9 cellular contexts compared by ENCODE assay signal in the genomic region with DNA sequence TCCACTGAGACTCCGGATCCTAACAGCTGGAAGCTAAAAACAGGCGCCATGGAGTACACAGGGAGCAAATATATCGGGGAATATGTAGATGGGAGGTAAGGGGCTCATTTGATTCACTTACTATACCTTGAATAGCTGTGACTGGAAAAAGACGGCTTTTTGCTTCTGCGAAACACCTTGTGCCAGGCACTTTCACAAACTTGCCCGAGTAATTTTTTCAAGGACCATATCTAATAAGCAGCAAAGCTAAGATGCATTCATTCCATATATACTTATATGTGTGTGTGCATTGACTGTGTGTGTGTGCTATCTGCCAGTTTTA. TPM values are rescaled to one million over a fixed set of nuclear protein-coding genes. Genes with fewer than 3 reads are reported as not detected.
DNase-seq lines count a peak whose midpoint lies in the region; ATAC-seq, FAIRE-seq and TF ChIP-seq lines count a peak whose summit lies in the region.
"Had no signal": no experiment of that assay in that cellular context is flagged by ENCODE, and none has a peak within 500 bp of the region (broad histone marks: within the 10 kb centered on the region; RNA-seq: fewer than 3 reads in every experiment).

No MANE protein-coding gene starts in this region.

- no peaks in the 10 kb centered on the region for H3K36me3 ChIP-seq in HUES48 (ENCODE audit: control insufficient read depth, insufficient read depth, low read length)
- no peaks in the 10 kb centered on the region for H3K36me3 ChIP-seq in bronchial epithelial cell (ENCODE audit: control insufficient read depth, insufficient read depth, low read length)

- H3K27ac ChIP-seq in HUES48 (ENCODE audit: low read depth, low read length): no peak overlapping the region

- peaks cover 30 to 38% (median 34%) of the 10 kb centered on the region in 3 donors for H3K4me1 Mint-ChIP-seq in naive B cell

- no peak for FAIRE-seq in bronchial epithelial cell (lab: Jason Lieb, UNC)

- no peak overlapping the region for H3K9ac ChIP-seq in HUES48 (ENCODE audit: low read depth, low read length)

- no peaks in the 10 kb centered on the region for H3K27me3 ChIP-seq in HUES48 (ENCODE audit: control insufficient read depth, insufficient read depth, low read length)
- H3K27me3 ChIP-seq in bronchial epithelial cell (ENCODE audit: control insufficient read depth, insufficient read depth, low read length): no peaks in the 10 kb centered on the region

- peaks cover 20 to 39% (median 36%) of the 10 kb centered on the region in 3 donors for H3K27me3 Mint-ChIP-seq in naive B cell

- TF ChIP-seq CTCF in AG04449 (IDR thresholded peaks at IDR 0.05; ENCODE audit: insufficient read depth, low read length, missing control alignments) (no peak), bronchial epithelial cell (IDR thresholded peaks at IDR 0.05; ENCODE audit: insufficient read depth, low read length, severe bottlenecking) (no peak)

- CTCF ChIA-PET in AG04449 (lab: Yijun Ruan, JAX): interaction anchor here (0.9 to 7.6 kb wide), 5 partner anchors 11 to 190 kb away, joined by 3 to 66 read pairs (median 6); no protein-coding TSS in a partner anchor

- H3K36me3 Mint-ChIP-seq in naive B cell: no peaks in the 10 kb centered on the region

- peaks cover 7% of the 10 kb centered on the region; the same call in 1 of the 2 replicates for H3K9me3 ChIP-seq in HUES48 (ENCODE audit: control insufficient read depth, insufficient read depth, low read length)

- H3K4me1 ChIP-seq in HUES48 (ENCODE audit: control insufficient read depth, insufficient read depth, low read length): peaks cover 4% of the 10 kb centered on the region; the same call in 1 of the 2 replicates

- peaks cover 4 to 17% (median 8%) of the 10 kb centered on the region in 7 donors for H3K9me3 Mint-ChIP-seq in naive B cell

- H3K4me3 ChIP-seq in AG04449 (ENCODE audit: low read depth, low read length): peak overlapping the region; percentile 46
- H3K4me3 ChIP-seq in HUES48 (ENCODE audit: low read depth, low read length): peak overlapping the region; percentile 81
- H3K4me3 ChIP-seq in bronchial epithelial cell (ENCODE audit: low read depth, low read length): peak overlapping the region; percentile 88

- no peak for ATAC-seq in naive B cell (ENCODE audit: low read depth in 2 of 2)

- POLR2A ChIA-PET in AG04449 (lab: Yijun Ruan, JAX): no interaction called here

- peak overlapping the region; percentile 94 to 98 (median 96) for H3K27ac Mint-ChIP-seq in naive B cell

- H3K4me3 Mint-ChIP-seq in naive B cell: peak overlapping the region; percentile 93 to 99 (median 97)

- DNase-seq in AG04449 (ENCODE audit: low read depth, low spot score) (no peak), bronchial epithelial cell (ENCODE audit: low read depth) (no peak), naive B cell (no peak), NCI-H510A (lab: John Stamatoyannopoulos, UW) (no peak), nucleus accumbens (lab: John Stamatoyannopoulos, UW) (no peak), SIG-M5 treated with dmso at 0.1 percent for 504 hours (lab: John Stamatoyannopoulos, UW; ENCODE audit: unreplicated experiment) (no peak), hypothalamus (lab: John Stamatoyannopoulos, UW) (no peak)

RNA-seq across cellular contexts. Expression of gene MORN5, which starts 0.2 kb away (rescaled TPM):
- not detected in 2 replicates for total RNA-seq in bronchial epithelial cell
- not detected for polyA plus RNA-seq in naive B cell (ENCODE audit: low read depth in 6 of 6)
- total RNA-seq: dermis microvascular lymphatic vessel endothelial cell had no signal

RNA-seq across cellular contexts. Expression of gene NDUFA8, which starts 0.3 kb away (rescaled TPM):
- total RNA-seq in bronchial epithelial cell: 34.2 and 39.4 TPM in 2 replicates
- polyA plus RNA-seq in naive B cell (ENCODE audit: low read depth in 6 of 6): 10 to 100 TPM; 40.4 to 80.5 (median 68.1) TPM
